28 cellular contexts compared by ENCODE assay signal in genomic region chr3:22939349-22939748, GRCh38.
A peak's percentile ranks its signal among the peaks of the same experiment; 100 is the strongest.
DNase-seq lines count a peak whose midpoint lies in the region; ATAC-seq and TF ChIP-seq lines count a peak whose summit lies in the region.
"Had no signal": no experiment of that assay in that cellular context is flagged by ENCODE, and none has a peak within 500 bp of the region (broad histone marks: within the 10 kb centered on the region; RNA-seq: fewer than 3 reads in every experiment).

No MANE protein-coding gene starts in this region.

- H3K4me2 ChIP-seq in GM23248 (ENCODE audit: unreplicated experiment) (no peak overlapping the region), OCI-LY7 (ENCODE audit: low read length) (no peak overlapping the region)

- H3K36me3 ChIP-seq in GM23248 (ENCODE audit: low read depth) (no peaks in the 10 kb centered on the region), adipocyte (ENCODE audit: control insufficient read depth, insufficient read depth, low read length, severe bottlenecking) (no peaks in the 10 kb centered on the region), OCI-LY7 (ENCODE audit: insufficient read depth, low read length) (no peaks in the 10 kb centered on the region)
- H3K36me3 ChIP-seq: heart right ventricle, left ventricle myocardium inferior, sigmoid colon, suprapubic skin had no signal

- no peak overlapping the region for H3K4me3 ChIP-seq in GM23248
- no peak overlapping the region for H3K4me3 ChIP-seq in adipocyte (ENCODE audit: low read length)
- no peak overlapping the region for H3K4me3 ChIP-seq in fibroblast of mammary gland (ENCODE audit: control insufficient read depth, low read depth, low read length)
- H3K4me3 ChIP-seq in OCI-LY7 (ENCODE audit: low read depth, low read length, poor library complexity, severe bottlenecking): no peak overlapping the region
- H3K4me3 ChIP-seq: heart right ventricle, left ventricle myocardium inferior, sigmoid colon, suprapubic skin had no signal

- POLR2A ChIA-PET in OCI-LY7 (lab: Charles Lee): interaction anchor here (0.5 kb wide), 1 partner anchor 842 kb away, joined by 3 read pairs; no protein-coding TSS in a partner anchor

- H4K20me1 ChIP-seq in GM23248 (ENCODE audit: insufficient read depth): no peaks in the 10 kb centered on the region
- no peaks in the 10 kb centered on the region for H4K20me1 ChIP-seq in OCI-LY7 (ENCODE audit: insufficient read depth, low read length)

- TF ChIP-seq CTCF in fibroblast of mammary gland (conservative IDR thresholded peaks at IDR 0.05; ENCODE audit: control insufficient read depth, insufficient read depth, low read depth, low read length): no peak
- TF ChIP-seq CTCF in OCI-LY7 (conservative IDR thresholded peaks at IDR 0.05; ENCODE audit: low read length): no peak

- H3F3A ChIP-seq in GM23248 (ENCODE audit: insufficient read depth): no peaks in the 10 kb centered on the region

- no TSS peak for BruUV-seq in OCI-LY7 (replicated peaks; lab: Mats Ljungman, UMichigan)

- peak; percentile 43 for DNase-seq in GM23248
- peak; percentile 90 for DNase-seq in adipocyte (ENCODE audit: low read depth)
- peak; percentile 74 for DNase-seq in fibroblast of mammary gland (ENCODE audit: low read depth)
- peak; percentile 53 for DNase-seq in middle frontal gyrus (ENCODE audit: extremely low spot score, low spot score)
- DNase-seq in stimulated activated naive CD4-positive, alpha-beta T cell treated with Interleukin-2 at 50 U/mL for 16 hours (lab: John Stamatoyannopoulos, UW): no peak
- DNase-seq in OCI-LY7 (ENCODE audit: low spot score): no peak
- DNase-seq in activated T-cell treated with anti-CD3 and anti-CD28 coated beads, Interleukin-2, amount 50 U/mL, for 48 hours: no peak
- DNase-seq: activated CD4-positive, alpha-beta T cell treated with anti-CD3 and anti-CD28 coated beads for 36 hours; activated CD8-positive, alpha-beta memory T cell treated with anti-CD3 and anti-CD28 coated beads for 24 hours; activated naive CD4-positive, alpha-beta T cell treated with anti-CD3 and anti-CD28 coated beads for 36 hours; activated T-cell treated with anti-CD3 and anti-CD28 coated beads, Interleukin-2, amount 50 U/mL, for 24 hours; CD4-positive, CD25-positive, alpha-beta regulatory T cell; central memory CD4-positive, alpha-beta T cell; DMS 273 treated with DMSO at 0.1 percent for 48 hours; erythroblast; H7; heart right ventricle; left ventricle myocardium inferior; NCI-H1436 treated with DMSO at 0.1 percent for 48 hours; NCI-H526 treated with DMSO at 0.1 percent for 48 hours; nephron progenitor cell; SHP77 treated with DMSO at 0.1 percent for 48 hours; sigmoid colon had no signal

- H3K27me3 ChIP-seq in GM23248 (replicated peaks; ENCODE audit: insufficient read depth): no peaks in the 10 kb centered on the region; the same call in 1 of the 2 replicates
- H3K27me3 ChIP-seq in adipocyte (replicated peaks; ENCODE audit: control insufficient read depth, insufficient read depth, low read length): no peaks in the 10 kb centered on the region
- H3K27me3 ChIP-seq: heart right ventricle, sigmoid colon, suprapubic skin had no signal

- no peaks in the 10 kb centered on the region for H3K4me1 ChIP-seq in GM23248 (ENCODE audit: insufficient read depth)
- H3K4me1 ChIP-seq in adipocyte (ENCODE audit: control insufficient read depth, insufficient read depth, low read length): peaks cover 6% of the 10 kb centered on the region
- no peaks in the 10 kb centered on the region for H3K4me1 ChIP-seq in OCI-LY7 (ENCODE audit: insufficient read depth, low read length, poor library complexity, severe bottlenecking)
- H3K4me1 ChIP-seq: heart right ventricle, left ventricle myocardium inferior, parathyroid adenoma, suprapubic skin had no signal

- H3K27ac ChIP-seq in GM23248 (no peak overlapping the region), OCI-LY7 (ENCODE audit: low read depth, low read length, poor library complexity, severe bottlenecking) (no peak overlapping the region)
- H3K27ac ChIP-seq: heart right ventricle, HL-60, left ventricle myocardium inferior, parathyroid adenoma, suprapubic skin had no signal

- intact Hi-C loops in OCI-LY7 (cut with micrococcal nuclease; ENCODE audit: unreplicated experiment): no loop called here

- no peak overlapping the region for H2AFZ ChIP-seq in GM23248
- no peak overlapping the region for H2AFZ ChIP-seq in OCI-LY7 (ENCODE audit: low read length)
- H2AFZ ChIP-seq: parathyroid adenoma had no signal

- H3K79me2 ChIP-seq in GM23248 (ENCODE audit: insufficient read depth) (no peaks in the 10 kb centered on the region), OCI-LY7 (ENCODE audit: insufficient read depth, low read depth, low read length) (no peaks in the 10 kb centered on the region)
- H3K79me2 ChIP-seq: parathyroid adenoma had no signal

- H3K9ac ChIP-seq in GM23248 (no peak overlapping the region), adipocyte (ENCODE audit: low read length) (no peak overlapping the region)
- H3K9ac ChIP-seq: parathyroid adenoma had no signal

- 56 to 58% methylated on average over 2 of the region's 2 CpGs for WGBS in GM23248 (ENCODE audit: low coverage in 1 of 2, low lambda C conversion rate in 2 of 2, missing lambda C conversion rate in 2 of 2), 2 experiments

- H3K9me3 ChIP-seq in GM23248 (ENCODE audit: low read depth) (no peaks in the 10 kb centered on the region), adipocyte (ENCODE audit: control insufficient read depth, low read length) (no peaks in the 10 kb centered on the region), OCI-LY7 (ENCODE audit: low read length) (no peaks in the 10 kb centered on the region)
- H3K9me3 ChIP-seq: heart right ventricle, sigmoid colon, suprapubic skin had no signal

- CTCF ChIA-PET in OCI-LY7 (lab: Charles Lee; ENCODE audit: unreplicated experiment): no interaction called here

- ATAC-seq in HG03460 (IDR thresholded peaks at IDR 0.05; ENCODE audit: unreplicated experiment): no peak
- ATAC-seq: activated CD4-positive, alpha-beta T cell treated with anti-CD3 and anti-CD28 coated beads for 36 hours; heart right ventricle; HepG2 had no signal

- H3K9me2 ChIP-seq in GM23248 (ENCODE audit: insufficient read depth) (no peaks in the 10 kb centered on the region), OCI-LY7 (ENCODE audit: insufficient read depth, low read length) (0 out of 2 replicates have a peak, but pooled peaks cover 5% of the 10 kb centered on the region)

- in situ Hi-C loops in GM23248 (cut with MboI): no loop called here

Comparison
In these comparisons a context has a peak if more than half of its experiments do, and no peak if none do; other contexts are left out.
1. DNase-seq: peak in GM23248 (single experiment), adipocyte (single experiment), fibroblast of mammary gland (single experiment) and middle frontal gyrus (single experiment); none in stimulated activated naive CD4-positive, alpha-beta T cell treated with Interleukin-2 at 50 U/mL for 16 hours (single experiment), OCI-LY7 (single experiment) and activated T-cell treated with anti-CD3 and anti-CD28 coated beads, Interleukin-2, amount 50 U/mL, for 48 hours (0 of 2).